1 cellular context compared by ENCODE assay signal in the genomic region with DNA sequence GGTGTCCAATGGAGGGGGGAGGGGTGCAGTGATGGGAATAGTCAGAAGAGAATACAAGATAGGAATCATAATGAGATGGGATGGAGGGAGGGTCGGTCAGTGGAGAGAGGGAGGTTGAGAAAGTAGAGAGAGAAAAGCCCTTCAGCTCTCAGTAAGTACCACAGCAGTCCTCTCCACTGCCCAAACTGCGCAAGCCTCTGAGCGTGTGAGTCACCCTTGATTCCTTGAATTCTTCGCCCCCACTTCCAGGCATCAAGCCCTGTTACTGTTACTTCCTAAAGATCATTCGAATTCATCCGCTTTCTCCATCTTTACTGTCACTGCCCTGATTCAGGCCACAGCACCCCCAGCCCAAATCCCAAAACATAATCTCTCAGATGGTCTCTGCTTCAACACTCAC.
TF ChIP-seq lines count a peak whose summit lies in the region.

No MANE protein-coding gene starts in this region.

TF ChIP-seq in SK-N-SH treated with all-trans-retinoic acid at 6 μM for 48 hours, 23 proteins besides CTCF, POLR2A, EP300 and RAD21 (continued from another document):
- TF ChIP-seq, protein P1, sequence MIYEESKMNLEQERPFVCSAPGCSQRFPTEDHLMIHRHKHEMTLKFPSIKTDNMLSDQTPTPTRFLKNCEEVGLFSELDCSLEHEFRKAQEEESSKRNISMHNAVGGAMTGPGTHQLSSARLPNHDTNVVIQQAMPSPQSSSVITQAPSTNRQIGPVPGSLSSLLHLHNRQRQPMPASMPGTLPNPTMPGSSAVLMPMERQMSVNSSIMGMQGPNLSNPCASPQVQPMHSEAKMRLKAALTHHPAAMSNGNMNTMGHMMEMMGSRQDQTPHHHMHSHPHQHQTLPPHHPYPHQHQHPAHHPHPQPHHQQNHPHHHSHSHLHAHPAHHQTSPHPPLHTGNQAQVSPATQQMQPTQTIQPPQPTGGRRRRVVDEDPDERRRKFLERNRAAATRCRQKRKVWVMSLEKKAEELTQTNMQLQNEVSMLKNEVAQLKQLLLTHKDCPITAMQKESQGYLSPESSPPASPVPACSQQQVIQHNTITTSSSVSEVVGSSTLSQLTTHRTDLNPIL (CRISPR knock-in tag; IDR thresholded peaks at IDR 0.05; ENCODE audit: low read depth) = no peak
- no peak for TF ChIP-seq RARB (CRISPR knock-in tag; IDR thresholded peaks at IDR 0.05)
- TF ChIP-seq PPARA (CRISPR knock-in tag; IDR thresholded peaks at IDR 0.05; ENCODE audit: borderline replicate concordance) = no peak
